In genomic region chr4:149914521-149915115, GRCh38 we compare ENCODE assay signal across 10 cellular contexts.
DNase-seq lines count a peak whose midpoint lies in the region; ATAC-seq and TF ChIP-seq lines count a peak whose summit lies in the region.
"Had no signal": no experiment of that assay in that cellular context is flagged by ENCODE, and none has a peak within 500 bp of the region (broad histone marks: within the 10 kb centered on the region; RNA-seq: fewer than 3 reads in every experiment).

No MANE protein-coding gene starts in this region.

- H3K27ac Mint-ChIP-seq in nephron progenitor cell: no peak overlapping the region
- H3K27ac Mint-ChIP-seq: stimulated activated naive CD8-positive, alpha-beta T cell treated with anti-CD3 and anti-CD28 coated beads, Interleukin-15, Interleukin-2, amounts not matched to agents 100 ng/mL and 50 ng/mL, for 24 hours had no signal

- peaks cover 12% of the 10 kb centered on the region for H3K9me3 Mint-ChIP-seq in nephron progenitor cell
- H3K9me3 Mint-ChIP-seq: central memory CD8-positive, alpha-beta T cell; stimulated activated naive CD8-positive, alpha-beta T cell treated with anti-CD3 and anti-CD28 coated beads, Interleukin-15, Interleukin-2, amounts not matched to agents 100 ng/mL and 50 ng/mL, for 24 hours had no signal

- no peak overlapping the region for H3K4me3 ChIP-seq in choroid plexus epithelial cell (ENCODE audit: low read depth, low read length)

- peaks cover 22% of the 10 kb centered on the region for H3K4me1 Mint-ChIP-seq in nephron progenitor cell
- H3K4me1 Mint-ChIP-seq: central memory CD8-positive, alpha-beta T cell had no signal

- no peaks in the 10 kb centered on the region for H3K27me3 Mint-ChIP-seq in nephron progenitor cell (ENCODE audit: low read depth, poor library complexity)
- H3K27me3 Mint-ChIP-seq: central memory CD8-positive, alpha-beta T cell had no signal

- H3K36me3 Mint-ChIP-seq in nephron progenitor cell (ENCODE audit: low read depth): no peaks in the 10 kb centered on the region

- H3K4me3 Mint-ChIP-seq in nephron progenitor cell: no peak overlapping the region
- H3K4me3 Mint-ChIP-seq: central memory CD8-positive, alpha-beta T cell; stimulated activated naive CD8-positive, alpha-beta T cell treated with anti-CD3 and anti-CD28 coated beads, Interleukin-15, Interleukin-2, amounts not matched to agents 100 ng/mL and 50 ng/mL, for 24 hours had no signal

- DNase-seq in NCI-H2196 (lab: John Stamatoyannopoulos, UW; ENCODE audit: unreplicated experiment) (peak; percentile 10), NCI-H2196 treated with DMSO at 0.1 percent for 48 hours (lab: John Stamatoyannopoulos, UW; ENCODE audit: unreplicated experiment) (no peak), NCI-H82 (lab: John Stamatoyannopoulos, UW) (peak; percentile 79), choroid plexus epithelial cell (ENCODE audit: low read depth) (peak; percentile 83), nephron progenitor cell (peak; percentile 64), cerebellum (ENCODE audit: low spot score) (no peak)

- ATAC-seq in GM18907 (IDR thresholded peaks at IDR 0.05; ENCODE audit: unreplicated experiment) (peak; percentile 88), HG03135 (IDR thresholded peaks at IDR 0.05; ENCODE audit: unreplicated experiment) (peak; percentile 77)

- TF ChIP-seq CTCF in choroid plexus epithelial cell (conservative IDR thresholded peaks at IDR 0.05; ENCODE audit: low read depth, low read length) (peak; percentile 93), nephron progenitor cell (IDR thresholded peaks at IDR 0.05) (peak; percentile 52)

Comparison
In these comparisons a context has a peak if more than half of its experiments do, and no peak if none do; other contexts are left out.
1. DNase-seq: peak in NCI-H2196 (single experiment), NCI-H82 (single experiment), choroid plexus epithelial cell (single experiment) and nephron progenitor cell (single experiment); none in NCI-H2196 treated with DMSO at 0.1 percent for 48 hours (single experiment) and cerebellum (single experiment).